13 cellular contexts compared by ENCODE assay signal in genomic region chr12:56991319-56991906, GRCh38. TPM values are rescaled to one million over a fixed set of nuclear protein-coding genes. Genes with fewer than 3 reads are reported as not detected.
DNase-seq lines count a peak whose midpoint lies in the region; ATAC-seq, FAIRE-seq and TF ChIP-seq lines count a peak whose summit lies in the region.
"Had no signal": no experiment of that assay in that cellular context is flagged by ENCODE, and none has a peak within 500 bp of the region (broad histone marks: within the 10 kb centered on the region; RNA-seq: fewer than 3 reads in every experiment).

No MANE protein-coding gene starts in this region.

- H3K4me2 ChIP-seq in parathyroid adenoma (ENCODE audit: low read length), result peak overlapping the region; percentile 14

- ATAC-seq in esophagus mucosa (peak; percentile 21), HG03280 (IDR thresholded peaks at IDR 0.05; ENCODE audit: unreplicated experiment) (no peak), HG03521 (IDR thresholded peaks at IDR 0.05; ENCODE audit: unreplicated experiment) (no peak)

- H2AFZ ChIP-seq in parathyroid adenoma, result peak overlapping the region; percentile 35

- H3K36me3 ChIP-seq in parathyroid adenoma (ENCODE audit: control insufficient read depth, insufficient read depth, low read length), result no peaks in the 10 kb centered on the region

- no peak for FAIRE-seq in GM12891 (lab: Jason Lieb, UNC)

- no peak overlapping the region for H3K4me3 ChIP-seq in parathyroid adenoma (ENCODE audit: low read depth, low read length)
- H3K4me3 ChIP-seq: dorsolateral prefrontal cortex, skin epidermis, stomach had no signal

- no peaks in the 10 kb centered on the region for H3K27me3 ChIP-seq in parathyroid adenoma (ENCODE audit: control insufficient read depth, insufficient read depth, low read length)
- H3K27me3 ChIP-seq: dorsolateral prefrontal cortex, stomach had no signal

- no peak for TF ChIP-seq POLR2A in GM12891 (IDR thresholded peaks at IDR 0.05; ENCODE audit: low read depth, low read length)

- no peak overlapping the region for H3K27ac ChIP-seq in parathyroid adenoma

- TF ChIP-seq CTCF in parathyroid adenoma (IDR thresholded peaks at IDR 0.05), result no peak

- no peak overlapping the region for H3K9ac ChIP-seq in parathyroid adenoma

- H3K4me1 ChIP-seq in parathyroid adenoma, result peaks cover 7% of the 10 kb centered on the region

- no peaks in the 10 kb centered on the region for H3K9me3 ChIP-seq in parathyroid adenoma (ENCODE audit: control insufficient read depth, low read length)
- H3K9me3 ChIP-seq: stomach had no signal

- H3K79me2 ChIP-seq in parathyroid adenoma, result no peaks in the 10 kb centered on the region

- no peak for DNase-seq in GM12891 (ENCODE audit: insufficient read length, low spot score)
- peak; percentile 8 for DNase-seq in NCI-H2196 treated with DMSO at 0.1 percent for 48 hours (lab: John Stamatoyannopoulos, UW; ENCODE audit: unreplicated experiment)
- DNase-seq in activated gamma-delta T cell (lab: John Stamatoyannopoulos, UW), result no peak
- no peak for DNase-seq in NCI-H345 (lab: John Stamatoyannopoulos, UW)
- DNase-seq: dorsolateral prefrontal cortex, NCI-H1105, stomach had no signal

TF ChIP-seq in GM12891, 5 proteins besides CTCF, POLR2A, EP300 and RAD21:
- no peak for TF ChIP-seq PAX5 (IDR thresholded peaks at IDR 0.05; ENCODE audit: insufficient read depth, low read length, severe bottlenecking)
- TF ChIP-seq POLR2AphosphoS5 (IDR thresholded peaks at IDR 0.05; ENCODE audit: low read depth, low read length), result no peak
- no peak for TF ChIP-seq TAF1 (IDR thresholded peaks at IDR 0.05; ENCODE audit: low read depth, low read length)
- no peak for TF ChIP-seq POU2F2 (IDR thresholded peaks at IDR 0.05; ENCODE audit: low read depth, low read length)
- TF ChIP-seq SPI1 (IDR thresholded peaks at IDR 0.05; ENCODE audit: low read depth, low read length), result peak; percentile 89

RNA-seq across cellular contexts. Expression of gene ZBTB39, which starts 14.9 kb away (rescaled TPM):
- 2.0 TPM for polyA plus RNA-seq in GM12891 (2012; ENCODE audit: low read depth, missing spikeins)
- 2.6 TPM for total RNA-seq in esophagus mucosa

RNA-seq across cellular contexts. Expression of gene TAC3, which starts 24.9 kb away (rescaled TPM):
- polyA plus RNA-seq in GM12891 (2012; ENCODE audit: low read depth, missing spikeins), result 0.27 TPM
- total RNA-seq in esophagus mucosa, result not detected
- total RNA-seq: kidney epithelial cell had no signal

RNA-seq across cellular contexts. Expression of gene RDH16, which starts 34.0 kb away (rescaled TPM):
- polyA plus RNA-seq in GM12891 (2012; ENCODE audit: low read depth, missing spikeins), result 0.04 TPM
- total RNA-seq in esophagus mucosa, result 2.4 TPM
- total RNA-seq: kidney epithelial cell had no signal

RNA-seq across cellular contexts. Expression of gene SDR9C7, which starts 57.2 kb away (rescaled TPM):
- polyA plus RNA-seq in GM12891 (2012; ENCODE audit: low read depth, missing spikeins), result not detected
- 26.0 TPM for total RNA-seq in esophagus mucosa
- total RNA-seq: kidney epithelial cell, stomach had no signal

RNA-seq across cellular contexts. Expression of gene MYO1A, which starts 58.5 kb away (rescaled TPM):
- polyA plus RNA-seq in GM12891 (2012; ENCODE audit: low read depth, missing spikeins), result 0.21 TPM
- 0.52 TPM for total RNA-seq in esophagus mucosa
- total RNA-seq: kidney epithelial cell had no signal
